Comparison of ENCODE assay signal across 8 cellular contexts in the genomic region with DNA sequence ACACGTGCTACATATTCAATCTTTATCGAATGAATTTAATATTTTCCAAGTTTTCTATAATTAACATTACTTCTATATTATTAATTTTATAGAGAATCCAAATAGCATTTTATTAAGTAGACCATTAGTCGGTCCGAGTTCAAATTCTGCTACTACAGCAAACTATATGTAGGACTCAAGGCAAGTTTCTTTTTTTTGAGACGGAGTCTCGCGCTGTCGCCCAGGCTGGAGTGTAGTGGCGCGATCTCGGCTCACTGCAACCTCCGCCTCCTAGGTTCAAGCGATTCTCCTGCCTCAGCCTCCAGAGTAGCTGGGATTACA. TPM values are rescaled to one million over a fixed set of nuclear protein-coding genes. Genes with fewer than 3 reads are reported as not detected.
DNase-seq lines count a peak whose midpoint lies in the region; ATAC-seq, FAIRE-seq and TF ChIP-seq lines count a peak whose summit lies in the region.
"Not testable (repeated sequence)": the region's sequence is repeated elsewhere in the genome, so short reads cannot be mapped to it uniquely, and the experiment has no call there.

No MANE protein-coding gene starts in this region.

- 4 to 7% (median 5%) methylated on average over 13 of the region's 13 CpGs for WGBS in small intestine, 3 donors

- H3K36me3 Mint-ChIP-seq in activated CD4-positive, alpha-beta memory T cell treated with anti-CD3 and anti-CD28 coated beads for 36 hours: peaks cover 13% of the 10 kb centered on the region

- TF ChIP-seq CTCF in BE2C (IDR thresholded peaks at IDR 0.05; ENCODE audit: low read depth, low read length); cardiac muscle cell (IDR thresholded peaks at IDR 0.05; ENCODE audit: low read depth, low read length): not testable (repeated sequence)

- H3K4me3 ChIP-seq in BE2C (ENCODE audit: low read depth, low read length): peak overlapping the region; percentile 99
- peak overlapping the region; percentile 77 for H3K4me3 ChIP-seq in cardiac muscle cell
- peak overlapping the region; percentile 90 for H3K4me3 ChIP-seq in mucosa of stomach (ENCODE audit: low read length)
- peak overlapping the region; percentile 28 to 79 for H3K4me3 ChIP-seq in small intestine (ENCODE audit: low read depth in 1 of 2, low read length in 2 of 2)

- POLR2A ChIA-PET in activated CD4-positive, alpha-beta memory T cell treated with anti-CD3 and anti-CD28 coated beads for 36 hours (lab: Charles Lee): interaction anchor here (0.6 to 1.9 kb wide), 6 partner anchors 25 to 246 kb away, joined by 3 to 12 read pairs (median 6); partner anchors contain the start of genes BIRC6, DPY30, MEMO1 and SPAST

- peak overlapping the region; percentile 95 for H3K4me3 Mint-ChIP-seq in activated CD4-positive, alpha-beta memory T cell treated with anti-CD3 and anti-CD28 coated beads for 36 hours

- CTCF ChIA-PET in activated CD4-positive, alpha-beta memory T cell treated with anti-CD3 and anti-CD28 coated beads for 36 hours (lab: Charles Lee): not testable (repeated sequence)

- peak; percentile 5 for ATAC-seq in GM21786 (IDR thresholded peaks at IDR 0.05; ENCODE audit: unreplicated experiment)

- H3K4me1 ChIP-seq in BE2C; cardiac muscle cell (ENCODE audit: low read depth); mucosa of stomach (ENCODE audit: control insufficient read depth, insufficient read depth, low read length); small intestine (ENCODE audit: control insufficient read depth in 2 of 2, insufficient read depth in 1 of 2, low read depth in 1 of 2, low read length in 1 of 2): not testable (repeated sequence)

- not testable (repeated sequence) for H3K9me3 Mint-ChIP-seq in activated CD4-positive, alpha-beta memory T cell treated with anti-CD3 and anti-CD28 coated beads for 36 hours

- peak overlapping the region; percentile 81 for H3K9ac ChIP-seq in mucosa of stomach (ENCODE audit: low read length)

- H3K9me3 ChIP-seq in BE2C; cardiac muscle cell (ENCODE audit: low read depth); mucosa of stomach (ENCODE audit: control insufficient read depth, low read length); small intestine (ENCODE audit: control insufficient read depth, low read depth): not testable (repeated sequence)

- not testable (repeated sequence) for H3K27me3 ChIP-seq in BE2C; cardiac muscle cell; mucosa of stomach (ENCODE audit: control insufficient read depth, insufficient read depth, low read length); small intestine (ENCODE audit: control insufficient read depth in 2 of 2, insufficient read depth in 2 of 2, low read length in 2 of 2)

- not testable (repeated sequence) for H3K36me3 ChIP-seq in BE2C; cardiac muscle cell; mucosa of stomach (ENCODE audit: control insufficient read depth, insufficient read depth, low read length); small intestine (ENCODE audit: control insufficient read depth in 2 of 2, insufficient read depth in 2 of 2, low read length in 2 of 2)

- H3K27ac ChIP-seq in caudate nucleus (ENCODE audit: low read depth, low read length) (peak overlapping the region; percentile 88), cardiac muscle cell (peak overlapping the region; percentile 90), small intestine (ENCODE audit: low read depth in 1 of 2, low read length in 1 of 2) (peak overlapping the region; percentile 84 to 92)

- not testable (repeated sequence) for H3K27me3 Mint-ChIP-seq in activated CD4-positive, alpha-beta memory T cell treated with anti-CD3 and anti-CD28 coated beads for 36 hours

- peaks cover 31% of the 10 kb centered on the region for H3K4me1 Mint-ChIP-seq in activated CD4-positive, alpha-beta memory T cell treated with anti-CD3 and anti-CD28 coated beads for 36 hours (ENCODE audit: low read depth)

- DNase-seq in BE2C; activated CD4-positive, alpha-beta memory T cell treated with anti-CD3 and anti-CD28 coated beads for 36 hours; caudate nucleus (lab: John Stamatoyannopoulos, UW); small intestine: not testable (repeated sequence)
- DNase-seq in NCI-H510A treated with DMSO at 0.1 percent for 48 hours (lab: John Stamatoyannopoulos, UW) (peak; percentile 12), cardiac muscle cell (ENCODE audit: low read depth in 1 of 2, low spot score in 1 of 2) (peak in 1 of 2 donors; percentile 12)

- peak overlapping the region; percentile 99 for H3K27ac Mint-ChIP-seq in activated CD4-positive, alpha-beta memory T cell treated with anti-CD3 and anti-CD28 coated beads for 36 hours

- intact Hi-C loops in activated CD4-positive, alpha-beta memory T cell treated with anti-CD3 and anti-CD28 coated beads for 36 hours (cut with micrococcal nuclease): loop anchor here (1.0 to 2.0 kb wide), 5 partner anchors 102 to 192 kb away; partner anchors contain the start of genes BIRC6, DPY30, SPAST and YIPF4

- FAIRE-seq in small intestine (lab: Jason Lieb, UNC): not testable (repeated sequence)

RNA-seq across cellular contexts. Expression of gene SLC30A6, which starts 0.7 kb away (rescaled TPM):
- polyA plus RNA-seq in BE2C (2012; ENCODE audit: insufficient read depth, insufficient read length, low read depth): 12.8 TPM
- 10 to 100 TPM; 22.0 to 23.5 TPM for total RNA-seq in activated CD4-positive, alpha-beta memory T cell treated with anti-CD3 and anti-CD28 coated beads for 36 hours
- 12.6 and 13.3 TPM in 2 replicates for total RNA-seq in cardiac muscle cell
- polyA plus RNA-seq in cardiac muscle cell: 11.8 and 19.0 TPM in 2 replicates
- polyA plus RNA-seq in small intestine: 10 to 100 TPM in 1 of 3 donors, 1 to 10 TPM in 2; 2.2 to 10.2 (median 3.4) TPM
